Comparison of ENCODE assay signal across 8 cellular contexts in the genomic region with DNA sequence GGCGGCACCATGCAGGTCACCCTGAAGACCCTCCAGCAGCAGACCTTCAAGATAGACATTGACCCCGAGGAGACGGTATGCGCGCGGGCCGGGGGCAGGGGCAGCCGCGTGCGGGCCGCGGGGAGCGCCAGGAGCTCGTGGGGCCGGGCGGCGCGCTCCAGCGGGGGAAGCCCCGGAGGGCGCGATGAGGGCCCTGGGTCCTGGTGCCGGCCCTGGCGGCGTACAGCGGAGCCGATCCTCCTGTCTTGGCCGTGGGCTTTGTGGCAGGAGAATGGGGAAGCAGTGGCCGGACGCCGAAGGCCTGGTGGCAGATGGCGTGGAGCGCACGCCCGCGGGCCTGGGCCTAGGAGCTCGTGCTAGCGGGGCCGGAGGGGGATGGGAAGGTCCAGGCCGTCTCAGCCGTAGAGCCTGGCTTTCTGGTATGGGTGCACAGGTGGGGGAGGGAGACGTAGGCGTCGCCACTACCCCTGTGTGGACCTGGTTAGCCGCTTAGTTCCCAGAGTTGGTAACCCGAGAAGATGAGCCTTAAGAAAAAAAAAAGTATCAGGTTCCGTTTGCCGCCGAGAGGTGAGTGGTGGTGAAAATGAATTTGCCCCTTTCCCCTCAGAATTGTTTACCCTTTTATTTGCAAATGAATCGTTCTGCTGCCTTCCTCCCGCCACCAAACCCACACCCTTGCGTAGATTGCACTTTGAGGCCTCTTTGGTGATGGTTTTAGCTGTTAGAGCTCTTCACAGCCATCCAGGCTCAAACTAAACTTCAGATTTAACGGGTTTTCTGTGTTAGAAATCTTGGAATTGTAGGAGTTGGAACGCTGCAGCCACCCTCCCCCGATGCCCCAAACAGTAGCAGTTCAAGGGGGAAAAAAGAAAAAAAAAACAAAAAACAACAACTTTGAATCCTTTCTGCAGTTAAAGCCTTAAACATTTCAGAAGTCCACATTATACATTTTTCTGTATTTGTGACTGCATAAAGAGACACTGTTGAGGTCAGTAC. TPM values are rescaled to one million over a fixed set of nuclear protein-coding genes. Genes with fewer than 3 reads are reported as not detected.
DNase-seq lines count a peak whose midpoint lies in the region; ATAC-seq and TF ChIP-seq lines count a peak whose summit lies in the region.

No MANE protein-coding gene starts in this region.

- peak overlapping the region; percentile 96 for H3K9ac ChIP-seq in HUES48 (ENCODE audit: low read depth, low read length)

- intact Hi-C loops in Panc1 (cut with micrococcal nuclease; ENCODE audit: unreplicated experiment), result no loop called here
- intact Hi-C loops in activated T-helper 2 cell treated with anti-CD3 and anti-CD28 coated beads, Interferon-gamma antibody, Interleukin-2, Interleukin-4, amounts not matched to agents 10 μg/mL and 5 μg/mL and 100 μg/mL, durations not matched to agents 14 hours and 24 hours and 36 hours (cut with micrococcal nuclease), result loop anchor here (1.0 to 10.0 kb wide), 5 partner anchors 25 to 1831 kb away; a partner anchor contains a TSS

- peaks cover 27% of the 10 kb centered on the region for H3K36me3 Mint-ChIP-seq in activated T-helper 2 cell treated with anti-CD3 and anti-CD28 coated beads, Interferon-gamma antibody, Interleukin-2, Interleukin-4, amounts not matched to agents 10 μg/mL and 5 μg/mL and 100 μg/mL, durations not matched to agents 14 hours and 24 hours and 36 hours (ENCODE audit: low read depth)
- peaks cover 16% of the 10 kb centered on the region for H3K36me3 Mint-ChIP-seq in nephron progenitor cell (ENCODE audit: low read depth)

- peak overlapping the region; percentile 92 for H3K27ac Mint-ChIP-seq in activated T-helper 2 cell treated with anti-CD3 and anti-CD28 coated beads, Interferon-gamma antibody, Interleukin-2, Interleukin-4, amounts not matched to agents 10 μg/mL and 5 μg/mL and 100 μg/mL, durations not matched to agents 14 hours and 24 hours and 36 hours
- peak overlapping the region; percentile 98 for H3K27ac Mint-ChIP-seq in nephron progenitor cell
- peak overlapping the region; percentile 96 to 98 for H3K27ac Mint-ChIP-seq in stimulated activated naive CD8-positive, alpha-beta T cell treated with anti-CD3 and anti-CD28 coated beads, Interleukin-15, amount 100 ng/mL, for 72 hours

- ATAC-seq in GM21447 (IDR thresholded peaks at IDR 0.05; ENCODE audit: unreplicated experiment) (peak; percentile 39), Panc1 (peak; percentile 68)
- peak; percentile 79 for ATAC-seq in stimulated activated naive CD8-positive, alpha-beta T cell treated with anti-CD3 and anti-CD28 coated beads, Interleukin-15, amount 100 ng/mL, for 72 hours

- CTCF ChIA-PET in Panc1 (lab: Charles Lee), result no interaction called here

- peak overlapping the region; percentile 97 for H3K4me3 Mint-ChIP-seq in activated T-helper 2 cell treated with anti-CD3 and anti-CD28 coated beads, Interferon-gamma antibody, Interleukin-2, Interleukin-4, amounts not matched to agents 10 μg/mL and 5 μg/mL and 100 μg/mL, durations not matched to agents 14 hours and 24 hours and 36 hours (ENCODE audit: low read depth)
- H3K4me3 Mint-ChIP-seq in nephron progenitor cell, result peak overlapping the region; percentile 97
- peak overlapping the region; percentile 87 to 90 for H3K4me3 Mint-ChIP-seq in stimulated activated naive CD8-positive, alpha-beta T cell treated with anti-CD3 and anti-CD28 coated beads, Interleukin-15, amount 100 ng/mL, for 72 hours

- no peaks in the 10 kb centered on the region for H3K9me3 Mint-ChIP-seq in activated T-helper 2 cell treated with anti-CD3 and anti-CD28 coated beads, Interferon-gamma antibody, Interleukin-2, Interleukin-4, amounts not matched to agents 10 μg/mL and 5 μg/mL and 100 μg/mL, durations not matched to agents 14 hours and 24 hours and 36 hours
- peaks cover 8% of the 10 kb centered on the region for H3K9me3 Mint-ChIP-seq in nephron progenitor cell
- no peaks in the 10 kb centered on the region for H3K9me3 Mint-ChIP-seq in stimulated activated naive CD8-positive, alpha-beta T cell treated with anti-CD3 and anti-CD28 coated beads, Interleukin-15, amount 100 ng/mL, for 72 hours

- H3K4me1 ChIP-seq in HUES48 (ENCODE audit: control insufficient read depth, insufficient read depth, low read length), result peaks cover 25% of the 10 kb centered on the region
- peaks cover 23% of the 10 kb centered on the region for H3K4me1 ChIP-seq in Panc1 (ENCODE audit: control insufficient read depth, insufficient read depth, low read length)

- TF ChIP-seq CTCF in Panc1 (IDR thresholded peaks at IDR 0.05), result no peak
- TF ChIP-seq CTCF in fibroblast of the aortic adventitia (IDR thresholded peaks at IDR 0.05; ENCODE audit: insufficient read depth, low read length), result no peak
- TF ChIP-seq CTCF in nephron progenitor cell (IDR thresholded peaks at IDR 0.05), result no peak

- H3K9me3 ChIP-seq in HUES48 (ENCODE audit: control insufficient read depth, insufficient read depth, low read length) (no peaks in the 10 kb centered on the region), Panc1 (ENCODE audit: control insufficient read depth, insufficient read depth, low read depth, low read length) (no peaks in the 10 kb centered on the region)

- H3K4me3 ChIP-seq in HUES48 (ENCODE audit: low read depth, low read length) (peak overlapping the region; percentile 95), Panc1 (ENCODE audit: low read depth in 2 of 2, low read length in 2 of 2) (peak overlapping the region; percentile 85 to 90), fibroblast of the aortic adventitia (ENCODE audit: low read depth, low read length) (peak overlapping the region; percentile 88)

- in situ Hi-C loops in Panc1 (cut with HindIII; ENCODE audit: low pct_unique_long_range_greater_than_20kb, low sequenced_read_pairs), result no loop called here

- POLR2A ChIA-PET in Panc1 (lab: Charles Lee), result interaction anchor here (0.6 to 0.7 kb wide), 3 partner anchors 13 to 83 kb away, joined by 3 to 8 read pairs (median 7); no protein-coding TSS in a partner anchor

- H3K4me1 Mint-ChIP-seq in activated T-helper 2 cell treated with anti-CD3 and anti-CD28 coated beads, Interferon-gamma antibody, Interleukin-2, Interleukin-4, amounts not matched to agents 10 μg/mL and 5 μg/mL and 100 μg/mL, durations not matched to agents 14 hours and 24 hours and 36 hours (ENCODE audit: low read depth), result peaks cover 51% of the 10 kb centered on the region
- H3K4me1 Mint-ChIP-seq in nephron progenitor cell, result peaks cover 39% of the 10 kb centered on the region
- H3K4me1 Mint-ChIP-seq in stimulated activated naive CD8-positive, alpha-beta T cell treated with anti-CD3 and anti-CD28 coated beads, Interleukin-15, amount 100 ng/mL, for 72 hours, result peaks cover 50% of the 10 kb centered on the region

- peak overlapping the region; percentile 99 for H3K27ac ChIP-seq in HUES48 (ENCODE audit: low read depth, low read length)
- H3K27ac ChIP-seq in Panc1 (ENCODE audit: low read length), result peak overlapping the region; percentile 92

- H3K36me3 ChIP-seq in HUES48 (ENCODE audit: control insufficient read depth, insufficient read depth, low read length) (no peaks in the 10 kb centered on the region), Panc1 (ENCODE audit: control insufficient read depth, insufficient read depth, low read length) (peaks cover 5% of the 10 kb centered on the region)

- no TSS peak for BruUV-seq in Panc1 (replicated peaks; lab: Mats Ljungman, UMichigan)

- DNase-seq in DMS 273 treated with DMSO at 0.1 percent for 48 hours (lab: John Stamatoyannopoulos, UW) (peak; percentile 62), Panc1 (ENCODE audit: low read depth, low spot score) (peak; percentile 13), fibroblast of the aortic adventitia (ENCODE audit: low read depth) (peak; percentile 58), nephron progenitor cell (peak; percentile 76)
- DNase-seq in activated T-helper 2 cell treated with anti-CD3 and anti-CD28 coated beads, Interferon-gamma antibody, Interleukin-2, Interleukin-4, amounts not matched to agents 10 μg/mL and 5 μg/mL and 100 μg/mL, durations not matched to agents 14 hours and 24 hours and 36 hours (ENCODE audit: low spot score), result peak; percentile 61
- DNase-seq in stimulated activated naive CD8-positive, alpha-beta T cell treated with anti-CD3 and anti-CD28 coated beads, Interleukin-15, amount 100 ng/mL, for 72 hours, result peak; percentile 82 to 88

- H3K27me3 ChIP-seq in HUES48 (ENCODE audit: control insufficient read depth, insufficient read depth, low read length) (no peaks in the 10 kb centered on the region), Panc1 (ENCODE audit: control insufficient read depth, insufficient read depth, low read length) (no peaks in the 10 kb centered on the region)

- H3K27me3 Mint-ChIP-seq in activated T-helper 2 cell treated with anti-CD3 and anti-CD28 coated beads, Interferon-gamma antibody, Interleukin-2, Interleukin-4, amounts not matched to agents 10 μg/mL and 5 μg/mL and 100 μg/mL, durations not matched to agents 14 hours and 24 hours and 36 hours (ENCODE audit: low read depth), result no peaks in the 10 kb centered on the region
- peaks cover 6% of the 10 kb centered on the region for H3K27me3 Mint-ChIP-seq in nephron progenitor cell (ENCODE audit: low read depth, poor library complexity)
- H3K27me3 Mint-ChIP-seq in stimulated activated naive CD8-positive, alpha-beta T cell treated with anti-CD3 and anti-CD28 coated beads, Interleukin-15, amount 100 ng/mL, for 72 hours, result no peaks in the 10 kb centered on the region

RNA-seq across cellular contexts. Expression of a gene that starts 0.8 kb away (rescaled TPM):
- total RNA-seq in Panc1 (2021; ENCODE audit: unreplicated experiment) (114 TPM), fibroblast of the aortic adventitia (ENCODE audit: low replicate concordance) (132 and 171 TPM in 2 replicates)
- polyA plus RNA-seq in Panc1 (2012; ENCODE audit: insufficient read length), result 100 TPM
- 142 and 145 TPM in 2 replicates for total RNA-seq in activated T-helper 2 cell treated with anti-CD3 and anti-CD28 coated beads, Interferon-gamma antibody, Interleukin-2, Interleukin-4, amounts not matched to agents 10 μg/mL and 5 μg/mL and 100 μg/mL, durations not matched to agents 14 hours and 24 hours and 36 hours

Comparison
In these comparisons a context has a peak if more than half of its experiments do, and no peak if none do; other contexts are left out.
1. Peak in every context shown above with its lines: DNase-seq, ATAC-seq, H3K4me3 ChIP-seq and H3K27ac ChIP-seq.
2. DNase-seq: peak in every context shown above with its lines; median percentile 85 in stimulated activated naive CD8-positive, alpha-beta T cell treated with anti-CD3 and anti-CD28 coated beads, Interleukin-15, amount 100 ng/mL, for 72 hours; 76 in nephron progenitor cell; 62 in DMS 273 treated with DMSO at 0.1 percent for 48 hours; 61 in activated T-helper 2 cell treated with anti-CD3 and anti-CD28 coated beads, Interferon-gamma antibody, Interleukin-2, Interleukin-4, amounts not matched to agents 10 μg/mL and 5 μg/mL and 100 μg/mL, durations not matched to agents 14 hours and 24 hours and 36 hours; 58 in fibroblast of the aortic adventitia; 13 in Panc1.